ENCODE assay signal across 1 cellular context in genomic region chr5:91122663-91123062, GRCh38.
TF ChIP-seq lines count a peak whose summit lies in the region.

No MANE protein-coding gene starts in this region.

TF ChIP-seq in IMR-90, 13 proteins besides CTCF, POLR2A, EP300 and RAD21 (continued from another document):
- TF ChIP-seq MXI1 (IDR thresholded peaks at IDR 0.05; ENCODE audit: borderline replicate concordance, low read depth, low read length) (no peak), CEBPB (IDR thresholded peaks at IDR 0.05; ENCODE audit: low read depth, low read length) (no peak), RFX5 (IDR thresholded peaks at IDR 0.05; ENCODE audit: low read depth, low read length) (no peak), SMC3 (IDR thresholded peaks at IDR 0.05; ENCODE audit: low read depth, low read length) (no peak), ELK1 (IDR thresholded peaks at IDR 0.05; ENCODE audit: borderline replicate concordance, low read depth, low read length) (no peak)
TF ChIP-seq in IMR-90: peak in this region for 0.
